Comparison of ENCODE assay signal across 15 cellular contexts in genomic region chr11:114178656-114179055, GRCh38.
DNase-seq lines count a peak whose midpoint lies in the region; ATAC-seq, FAIRE-seq and TF ChIP-seq lines count a peak whose summit lies in the region.
"Had no signal": no experiment of that assay in that cellular context is flagged by ENCODE, and none has a peak within 500 bp of the region (broad histone marks: within the 10 kb centered on the region; RNA-seq: fewer than 3 reads in every experiment).

No MANE protein-coding gene starts in this region.

- intact Hi-C loops in CD8-positive, alpha-beta T cell (cut with DNase I, micrococcal nuclease): loop anchor here in 1 of 2 experiments (2.0 kb wide), 1 partner anchor 16 kb away; no protein-coding TSS in a partner anchor
- intact Hi-C loops in body of pancreas (cut with DNase I): no loop called here

- H3K9me3 Mint-ChIP-seq in CD8-positive, alpha-beta T cell: no peaks in the 10 kb centered on the region
- H3K9me3 Mint-ChIP-seq in memory B cell: no peaks in the 10 kb centered on the region
- no peaks in the 10 kb centered on the region for H3K9me3 Mint-ChIP-seq in stimulated activated naive B cell treated with anti-CD40 and anti-IgM and Interleukin-4, amounts not matched to agents 10 μg/mL and 1 μg/mL and 100 μg/mL, for 72 hours
- H3K9me3 Mint-ChIP-seq: dendritic cell treated with granulocyte-macrophage colony-stimulating factor and Interleukin-4, amounts not matched to agents 40 ng/mL and 50 ng/mL, for 4 days; mesothelial cell of epicardium; stimulated activated naive CD8-positive, alpha-beta T cell treated with anti-CD3 and anti-CD28 coated beads, Interleukin-15, Interleukin-2, amounts not matched to agents 100 ng/mL and 50 ng/mL, for 24 hours; WTC11 had no signal

- no peaks in the 10 kb centered on the region for H3K36me3 Mint-ChIP-seq in CD8-positive, alpha-beta T cell
- no peaks in the 10 kb centered on the region for H3K36me3 Mint-ChIP-seq in memory B cell
- H3K36me3 Mint-ChIP-seq in stimulated activated naive B cell treated with anti-CD40 and anti-IgM and Interleukin-4, amounts not matched to agents 10 μg/mL and 1 μg/mL and 100 μg/mL, for 72 hours: no peaks in the 10 kb centered on the region
- H3K36me3 Mint-ChIP-seq: mesothelial cell of epicardium, WTC11 had no signal

- POLR2A ChIA-PET in CD8-positive, alpha-beta T cell (lab: Charles Lee): interaction anchor here (0.6 to 8.5 kb wide), 3 partner anchors 8 to 80 kb away, joined by 3 to 103 read pairs (median 13); no protein-coding TSS in a partner anchor

- ATAC-seq in CD8-positive, alpha-beta T cell: no peak
- ATAC-seq in body of pancreas: no peak
- ATAC-seq in memory B cell (ENCODE audit: low read depth): no peak
- no peak for ATAC-seq in stimulated activated naive B cell treated with anti-CD40 and anti-IgM and Interleukin-4, amounts not matched to agents 10 μg/mL and 1 μg/mL and 100 μg/mL, for 72 hours (replicated peaks)
- ATAC-seq in HG03565 (IDR thresholded peaks at IDR 0.05; ENCODE audit: unreplicated experiment): no peak
- ATAC-seq: WTC11 had no signal

- H3K27ac ChIP-seq in CD8-positive, alpha-beta T cell (ENCODE audit: low read depth, low read length): no peak overlapping the region
- peak overlapping the region; percentile 92 to 99 (median 98) for H3K27ac ChIP-seq in body of pancreas

- no peak for DNase-seq in CD8-positive, alpha-beta T cell
- no peak for DNase-seq in body of pancreas
- no peak for DNase-seq in memory B cell (ENCODE audit: low spot score in 2 of 2)
- no peak for DNase-seq in stimulated activated naive B cell treated with anti-CD40 and anti-IgM and Interleukin-4, amounts not matched to agents 10 μg/mL and 1 μg/mL and 100 μg/mL, for 72 hours
- DNase-seq in NOMO-1 (lab: John Stamatoyannopoulos, UW; ENCODE audit: unreplicated experiment in 2 of 2): no peak
- no peak for DNase-seq in globus pallidus (ENCODE audit: low spot score)
- no peak for DNase-seq in GM12892 (ENCODE audit: insufficient read length)
- DNase-seq: Calu3, NCI-H446, SHP77 treated with DMSO at 0.1 percent for 48 hours had no signal

- no peak for TF ChIP-seq POLR2A in body of pancreas (IDR thresholded peaks at IDR 0.05)
- TF ChIP-seq POLR2A in GM12892 (IDR thresholded peaks at IDR 0.05; ENCODE audit: low read depth, low read length): no peak

- peaks cover 81% of the 10 kb centered on the region for H3K4me1 Mint-ChIP-seq in CD8-positive, alpha-beta T cell (ENCODE audit: low read depth)
- H3K4me1 Mint-ChIP-seq in memory B cell: peaks cover 27% of the 10 kb centered on the region
- H3K4me1 Mint-ChIP-seq in stimulated activated naive B cell treated with anti-CD40 and anti-IgM and Interleukin-4, amounts not matched to agents 10 μg/mL and 1 μg/mL and 100 μg/mL, for 72 hours: peaks cover 60 to 76% of the 10 kb centered on the region in 2 donors

- no peak overlapping the region for H3K4me3 Mint-ChIP-seq in CD8-positive, alpha-beta T cell
- no peak overlapping the region for H3K4me3 Mint-ChIP-seq in memory B cell
- H3K4me3 Mint-ChIP-seq in stimulated activated naive B cell treated with anti-CD40 and anti-IgM and Interleukin-4, amounts not matched to agents 10 μg/mL and 1 μg/mL and 100 μg/mL, for 72 hours: no peak overlapping the region
- H3K4me3 Mint-ChIP-seq: dendritic cell treated with granulocyte-macrophage colony-stimulating factor and Interleukin-4, amounts not matched to agents 40 ng/mL and 50 ng/mL, for 4 days; mesothelial cell of epicardium; stimulated activated naive CD8-positive, alpha-beta T cell treated with anti-CD3 and anti-CD28 coated beads, Interleukin-15, Interleukin-2, amounts not matched to agents 100 ng/mL and 50 ng/mL, for 24 hours; WTC11 had no signal

- peaks cover 71% of the 10 kb centered on the region for H3K4me1 ChIP-seq in CD8-positive, alpha-beta T cell (ENCODE audit: insufficient read depth, low read length)
- H3K4me1 ChIP-seq in body of pancreas: peaks cover 97% of the 10 kb centered on the region

- H3K4me3 ChIP-seq in CD8-positive, alpha-beta T cell (ENCODE audit: low read depth, low read length): no peak overlapping the region
- H3K4me3 ChIP-seq in body of pancreas: no peak overlapping the region

- H3K36me3 ChIP-seq in CD8-positive, alpha-beta T cell (ENCODE audit: insufficient read depth, low read length): no peaks in the 10 kb centered on the region
- no peaks in the 10 kb centered on the region for H3K36me3 ChIP-seq in body of pancreas (replicated peaks in 1 of 2; ENCODE audit: insufficient read depth in 1 of 2, low read depth in 2 of 2)

- no peaks in the 10 kb centered on the region for H3K9me3 ChIP-seq in CD8-positive, alpha-beta T cell (ENCODE audit: low read length)
- no peaks in the 10 kb centered on the region for H3K9me3 ChIP-seq in body of pancreas

- H3K27me3 Mint-ChIP-seq in CD8-positive, alpha-beta T cell (ENCODE audit: low read depth): no peaks in the 10 kb centered on the region
- peaks cover 5% of the 10 kb centered on the region for H3K27me3 Mint-ChIP-seq in memory B cell
- no peaks in the 10 kb centered on the region for H3K27me3 Mint-ChIP-seq in stimulated activated naive B cell treated with anti-CD40 and anti-IgM and Interleukin-4, amounts not matched to agents 10 μg/mL and 1 μg/mL and 100 μg/mL, for 72 hours
- H3K27me3 Mint-ChIP-seq: dendritic cell treated with granulocyte-macrophage colony-stimulating factor and Interleukin-4, amounts not matched to agents 40 ng/mL and 50 ng/mL, for 4 days; stimulated activated naive CD8-positive, alpha-beta T cell treated with anti-CD3 and anti-CD28 coated beads, Interleukin-15, Interleukin-2, amounts not matched to agents 100 ng/mL and 50 ng/mL, for 24 hours had no signal

- no peak for FAIRE-seq in GM12892 (lab: Jason Lieb, UNC)

- no peak for TF ChIP-seq CTCF in CD8-positive, alpha-beta T cell (IDR thresholded peaks at IDR 0.05)
- TF ChIP-seq CTCF in body of pancreas (IDR thresholded peaks at IDR 0.05): no peak

- H3K27me3 ChIP-seq in CD8-positive, alpha-beta T cell (ENCODE audit: insufficient read depth, low read length): no peaks in the 10 kb centered on the region
- no peaks in the 10 kb centered on the region for H3K27me3 ChIP-seq in body of pancreas

- WGBS in body of pancreas, 2 donors: 30 to 62% methylated on average over 1 of the region's 1 CpG

- H3K27ac Mint-ChIP-seq in CD8-positive, alpha-beta T cell: peak overlapping the region; percentile 37
- H3K27ac Mint-ChIP-seq in memory B cell: peak overlapping the region; percentile 38
- peak overlapping the region; percentile 85 for H3K27ac Mint-ChIP-seq in stimulated activated naive B cell treated with anti-CD40 and anti-IgM and Interleukin-4, amounts not matched to agents 10 μg/mL and 1 μg/mL and 100 μg/mL, for 72 hours
- H3K27ac Mint-ChIP-seq: dendritic cell treated with granulocyte-macrophage colony-stimulating factor and Interleukin-4, amounts not matched to agents 40 ng/mL and 50 ng/mL, for 4 days; mesothelial cell of epicardium; WTC11 had no signal

- CTCF ChIA-PET in CD8-positive, alpha-beta T cell (lab: Charles Lee): interaction anchor here (0.7 to 9.8 kb wide), 9 partner anchors 10 to 219 kb away, joined by 3 to 70 read pairs (median 6); partner anchors contain the start of gene ZBTB16
